Comparison of ENCODE assay signal across 23 cellular contexts in the genomic region with DNA sequence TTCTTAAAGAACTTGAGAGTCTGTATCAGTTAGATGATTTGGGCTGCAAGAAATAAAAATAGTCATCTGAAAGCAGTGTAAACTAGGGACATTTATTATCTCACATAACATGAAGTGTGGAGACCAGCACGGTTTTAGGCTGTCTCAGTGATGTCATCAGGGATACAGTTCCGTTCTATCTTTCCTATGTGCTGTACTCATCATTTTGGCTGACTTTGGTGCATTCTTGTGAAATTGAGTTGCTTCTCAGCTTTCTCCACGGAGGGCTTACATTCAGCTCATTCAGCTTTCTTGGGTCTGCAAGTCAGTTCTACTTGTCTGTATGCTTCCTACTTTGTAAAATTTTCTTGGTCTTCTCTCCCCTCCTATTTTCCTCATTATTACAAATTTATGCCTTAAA.
"Had no signal": no experiment of that assay in that cellular context is flagged by ENCODE, and none has a peak within 500 bp of the region (broad histone marks: within the 10 kb centered on the region; RNA-seq: fewer than 3 reads in every experiment).

No MANE protein-coding gene starts in this region.

- H3K9me3 ChIP-seq: lower lobe of right lung, prostate gland, right atrium auricular region, sigmoid colon, spleen, thoracic aorta, tibial nerve, upper lobe of left lung had no signal

- H3K27ac ChIP-seq: dorsolateral prefrontal cortex, epithelial cell of prostate, lower lobe of right lung, prostate gland, right atrium auricular region, sigmoid colon, skin epidermis, spleen, thoracic aorta, tibial nerve, upper lobe of left lung had no signal

- H3K4me1 Mint-ChIP-seq: endodermal cell; immature natural killer cell; naive thymus-derived CD8-positive, alpha-beta T cell; nephron progenitor cell; stimulated activated naive B cell treated with anti-CD40 and anti-IgM and Interleukin-4, amounts not matched to agents 10 μg/mL and 1 μg/mL and 100 μg/mL, for 72 hours had no signal

- H3K4me1 ChIP-seq: lower lobe of right lung, prostate gland, right atrium auricular region, sigmoid colon, spleen, tibial nerve, upper lobe of left lung had no signal

- H3K27me3 Mint-ChIP-seq: naive thymus-derived CD8-positive, alpha-beta T cell; stimulated activated naive CD8-positive, alpha-beta T cell treated with anti-CD3 and anti-CD28 coated beads, Interleukin-15, Interleukin-2, amounts not matched to agents 100 ng/mL and 50 ng/mL, for 24 hours had no signal

- H3K36me3 Mint-ChIP-seq: stimulated activated naive B cell treated with anti-CD40 and anti-IgM and Interleukin-4, amounts not matched to agents 10 μg/mL and 1 μg/mL and 100 μg/mL, for 72 hours had no signal

- H3K4me3 Mint-ChIP-seq: endodermal cell; immature natural killer cell; naive thymus-derived CD8-positive, alpha-beta T cell; nephron progenitor cell; stimulated activated naive B cell treated with anti-CD40 and anti-IgM and Interleukin-4, amounts not matched to agents 10 μg/mL and 1 μg/mL and 100 μg/mL, for 72 hours; stimulated activated naive CD8-positive, alpha-beta T cell treated with anti-CD3 and anti-CD28 coated beads, Interleukin-15, Interleukin-2, amounts not matched to agents 100 ng/mL and 50 ng/mL, for 24 hours had no signal

- DNase-seq: dorsolateral prefrontal cortex; effector CD4-positive, alpha-beta T cell; endodermal cell; hypothalamus; immature natural killer cell; left ventricle myocardium superior; lower lobe of right lung; naive thymus-derived CD8-positive, alpha-beta T cell; nephron progenitor cell; nucleus accumbens; sigmoid colon; spleen; stimulated activated CD4-positive, alpha-beta T cell treated with anti-CD3 and anti-CD28 coated beads, Interleukin-4, amount 100 ng/mL, for 4 hours; stimulated activated naive B cell treated with anti-CD40 and anti-IgM and Interleukin-4, amounts not matched to agents 10 μg/mL and 1 μg/mL and 100 μg/mL, for 72 hours; upper lobe of left lung had no signal

- H3K27me3 ChIP-seq: dorsolateral prefrontal cortex, right atrium auricular region, sigmoid colon, spleen, tibial nerve, upper lobe of left lung had no signal

- H3K4me3 ChIP-seq: dorsolateral prefrontal cortex, lower lobe of right lung, prostate gland, right atrium auricular region, sigmoid colon, skin epidermis, spleen, thoracic aorta, tibial nerve, upper lobe of left lung had no signal

- H3K9me3 Mint-ChIP-seq: endodermal cell; naive thymus-derived CD8-positive, alpha-beta T cell; nephron progenitor cell; stimulated activated naive CD8-positive, alpha-beta T cell treated with anti-CD3 and anti-CD28 coated beads, Interleukin-15, Interleukin-2, amounts not matched to agents 100 ng/mL and 50 ng/mL, for 24 hours had no signal

- ATAC-seq: esophagus mucosa; left ventricle myocardium superior; lower lobe of right lung; naive thymus-derived CD8-positive, alpha-beta T cell; stimulated activated naive B cell treated with anti-CD40 and anti-IgM and Interleukin-4, amounts not matched to agents 10 μg/mL and 1 μg/mL and 100 μg/mL, for 72 hours had no signal

- H3K36me3 ChIP-seq: lower lobe of right lung, prostate gland, right atrium auricular region, sigmoid colon, spleen, thoracic aorta, upper lobe of left lung had no signal

- H3K27ac Mint-ChIP-seq: endodermal cell; immature natural killer cell; naive thymus-derived CD8-positive, alpha-beta T cell; nephron progenitor cell; stimulated activated naive B cell treated with anti-CD40 and anti-IgM and Interleukin-4, amounts not matched to agents 10 μg/mL and 1 μg/mL and 100 μg/mL, for 72 hours; stimulated activated naive CD8-positive, alpha-beta T cell treated with anti-CD3 and anti-CD28 coated beads, Interleukin-15, Interleukin-2, amounts not matched to agents 100 ng/mL and 50 ng/mL, for 24 hours had no signal
